7 cellular contexts compared by ENCODE assay signal in the genomic region with DNA sequence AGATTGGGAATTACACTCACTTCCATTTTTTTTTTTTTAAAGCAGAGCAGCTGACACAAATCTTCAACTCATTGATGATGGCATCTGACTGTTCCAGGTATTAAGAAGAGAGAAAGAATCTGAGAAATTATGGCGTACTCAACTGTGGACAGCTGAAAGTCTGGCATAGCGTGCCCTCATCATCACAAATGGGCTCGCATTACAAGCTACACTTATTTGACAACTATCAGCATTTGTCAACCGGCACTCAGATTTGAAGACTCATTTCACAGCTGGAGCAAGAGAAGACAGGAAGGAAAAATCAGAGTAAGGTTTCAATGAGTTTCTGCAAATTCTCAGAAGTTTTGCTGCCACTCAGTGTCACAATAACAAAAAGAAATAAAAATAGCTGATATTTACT.
"Had no signal": no experiment of that assay in that cellular context is flagged by ENCODE, and none has a peak within 500 bp of the region (broad histone marks: within the 10 kb centered on the region; RNA-seq: fewer than 3 reads in every experiment).

No MANE protein-coding gene starts in this region.

- ATAC-seq: GM23338, HepG2 had no signal

- H3K4me2 ChIP-seq: GM23338 had no signal

- H3K4me3 ChIP-seq: GM23338 had no signal

- FAIRE-seq: H1, H54, HepG2 had no signal

- H3K27ac ChIP-seq: HL-60 had no signal

- H2AFZ ChIP-seq: GM23338 had no signal

- DNase-seq: H9, HCEC 1CT had no signal
